In genomic region chr18:8948471-8949149, GRCh38 we compare ENCODE assay signal across 9 cellular contexts.
DNase-seq lines count a peak whose midpoint lies in the region; ATAC-seq and TF ChIP-seq lines count a peak whose summit lies in the region.
"Had no signal": no experiment of that assay in that cellular context is flagged by ENCODE, and none has a peak within 500 bp of the region (broad histone marks: within the 10 kb centered on the region; RNA-seq: fewer than 3 reads in every experiment).

No MANE protein-coding gene starts in this region.

- peak overlapping the region; percentile 71 for H3K9ac ChIP-seq in BLaER1

- H3K27me3 Mint-ChIP-seq in mesothelial cell of epicardium (ENCODE audit: low read depth), result no peaks in the 10 kb centered on the region
- H3K27me3 Mint-ChIP-seq in natural killer cell treated with Interleukin-12 subunit alpha and Interleukin-12 subunit beta and Interleukin-15 and Interleukin-18, amount 100 ng/mL, for 72 hours, result peaks cover 13 to 31% of the 10 kb centered on the region in 2 donors

- in situ Hi-C loops in brain microvascular endothelial cell (cut with HindIII; ENCODE audit: low pct_ligation_motif_present, low sequenced_read_pairs), result no loop called here

- peak overlapping the region; percentile 51 for H3K4me3 ChIP-seq in BLaER1
- H3K4me3 ChIP-seq in MG63, result no peak overlapping the region
- H3K4me3 ChIP-seq in brain microvascular endothelial cell (ENCODE audit: low read depth, low read length), result peak overlapping the region; percentile 12

- peaks cover 10% of the 10 kb centered on the region for H3K9me3 Mint-ChIP-seq in mesothelial cell of epicardium
- H3K9me3 Mint-ChIP-seq in natural killer cell treated with Interleukin-12 subunit alpha and Interleukin-12 subunit beta and Interleukin-15 and Interleukin-18, amount 100 ng/mL, for 72 hours, result no peaks in the 10 kb centered on the region

- H3K4me1 Mint-ChIP-seq in mesothelial cell of epicardium, result peaks cover 13% of the 10 kb centered on the region
- peaks cover 0 to 2% of the 10 kb centered on the region in 2 donors for H3K4me1 Mint-ChIP-seq in natural killer cell treated with Interleukin-12 subunit alpha and Interleukin-12 subunit beta and Interleukin-15 and Interleukin-18, amount 100 ng/mL, for 72 hours (ENCODE audit: low read depth in 2 of 2)

- DNase-seq in MG63, result peak; percentile 84
- DNase-seq in brain microvascular endothelial cell, result peak; percentile 76
- no peak for DNase-seq in mesothelial cell of epicardium (ENCODE audit: low spot score in 2 of 2, unreplicated experiment in 2 of 2)
- DNase-seq in natural killer cell treated with Interleukin-12 subunit alpha and Interleukin-12 subunit beta and Interleukin-15 and Interleukin-18, amount 100 ng/mL, for 72 hours (ENCODE audit: low spot score), result no peak

- H3K9me3 ChIP-seq in BLaER1 (peaks cover 24% of the 10 kb centered on the region), MG63 (peaks cover 22% of the 10 kb centered on the region)

- H3K4me1 ChIP-seq in BLaER1, result peaks cover 91% of the 10 kb centered on the region

- H4K20me1 ChIP-seq in BLaER1, result no peaks in the 10 kb centered on the region

- H3K27ac ChIP-seq in BLaER1 (peak overlapping the region; percentile 80), brain microvascular endothelial cell (peak overlapping the region; percentile 47)

- H3K4me2 ChIP-seq in BLaER1, result peak overlapping the region; percentile 86

- H3K36me3 Mint-ChIP-seq in mesothelial cell of epicardium, result no peaks in the 10 kb centered on the region
- no peaks in the 10 kb centered on the region for H3K36me3 Mint-ChIP-seq in natural killer cell treated with Interleukin-12 subunit alpha and Interleukin-12 subunit beta and Interleukin-15 and Interleukin-18, amount 100 ng/mL, for 72 hours

- ATAC-seq in GM19463 (IDR thresholded peaks at IDR 0.05; ENCODE audit: unreplicated experiment) (no peak), GM21526 (IDR thresholded peaks at IDR 0.05; ENCODE audit: low FRiP score, unreplicated experiment) (no peak), GM21723 (IDR thresholded peaks at IDR 0.05; ENCODE audit: unreplicated experiment) (no peak)
- no peak for ATAC-seq in natural killer cell treated with Interleukin-12 subunit alpha and Interleukin-12 subunit beta and Interleukin-15 and Interleukin-18, amount 100 ng/mL, for 72 hours

- TF ChIP-seq CTCF in brain microvascular endothelial cell (IDR thresholded peaks at IDR 0.05; ENCODE audit: low read depth, low read length, missing control alignments), result no peak
- TF ChIP-seq CTCF in mesothelial cell of epicardium (IDR thresholded peaks at IDR 0.05; ENCODE audit: unreplicated experiment), result no peak

- peak overlapping the region; percentile 74 for H3K27ac Mint-ChIP-seq in mesothelial cell of epicardium
- no peak overlapping the region for H3K27ac Mint-ChIP-seq in natural killer cell treated with Interleukin-12 subunit alpha and Interleukin-12 subunit beta and Interleukin-15 and Interleukin-18, amount 100 ng/mL, for 72 hours
- H3K27ac Mint-ChIP-seq: activated naive CD4-positive, alpha-beta T cell treated with anti-CD3 and anti-CD28 coated beads, Interleukin-2, amount 50 U/mL, for 24 hours had no signal

- H3K27me3 ChIP-seq in BLaER1 (no peaks in the 10 kb centered on the region), MG63 (no peaks in the 10 kb centered on the region), brain microvascular endothelial cell (replicated peaks) (no peaks in the 10 kb centered on the region)

- H3K36me3 ChIP-seq in BLaER1 (0 out of 2 replicates have a peak, but pooled peaks cover 8% of the 10 kb centered on the region), MG63 (no peaks in the 10 kb centered on the region; the same call in 1 of the 2 replicates), brain microvascular endothelial cell (replicated peaks) (no peaks in the 10 kb centered on the region)

- H3K4me3 Mint-ChIP-seq in mesothelial cell of epicardium, result no peak overlapping the region
- no peak overlapping the region for H3K4me3 Mint-ChIP-seq in natural killer cell treated with Interleukin-12 subunit alpha and Interleukin-12 subunit beta and Interleukin-15 and Interleukin-18, amount 100 ng/mL, for 72 hours
- H3K4me3 Mint-ChIP-seq: activated naive CD4-positive, alpha-beta T cell treated with anti-CD3 and anti-CD28 coated beads, Interleukin-2, amount 50 U/mL, for 24 hours had no signal

Comparison
In these comparisons a context has a peak if more than half of its experiments do, and no peak if none do; other contexts are left out.
1. DNase-seq: peak in MG63 (single experiment) and brain microvascular endothelial cell (single experiment); none in mesothelial cell of epicardium (0 of 2) and natural killer cell treated with Interleukin-12 subunit alpha and Interleukin-12 subunit beta and Interleukin-15 and Interleukin-18, amount 100 ng/mL, for 72 hours (single experiment).